18 cellular contexts compared by ENCODE assay signal in genomic region chr7:158321056-158321700, GRCh38.
DNase-seq lines count a peak whose midpoint lies in the region; ATAC-seq, FAIRE-seq and TF ChIP-seq lines count a peak whose summit lies in the region.
"Had no signal": no experiment of that assay in that cellular context is flagged by ENCODE, and none has a peak within 500 bp of the region (broad histone marks: within the 10 kb centered on the region; RNA-seq: fewer than 3 reads in every experiment).

No MANE protein-coding gene starts in this region.

- no peaks in the 10 kb centered on the region for H3K36me3 ChIP-seq in H7 (replicated peaks; ENCODE audit: control insufficient read depth, insufficient read depth, low read length)
- H3K36me3 ChIP-seq in MG63, result no peaks in the 10 kb centered on the region
- H3K36me3 ChIP-seq: BE2C had no signal

- no peaks in the 10 kb centered on the region for H3K9me3 ChIP-seq in MG63
- H3K9me3 ChIP-seq: BE2C had no signal

- H3K27me3 ChIP-seq in H7 (ENCODE audit: control insufficient read depth, insufficient read depth, low read length) (no peaks in the 10 kb centered on the region), MG63 (no peaks in the 10 kb centered on the region)
- H3K27me3 ChIP-seq: BE2C had no signal

- intact Hi-C loops in posterior vena cava (cut with DNase I), result no loop called here

- DNase-seq in H7 (peak; percentile 44), coronary artery (ENCODE audit: low spot score) (peak; percentile 49), islet precursor cell (peak; percentile 23), posterior vena cava (ENCODE audit: low spot score) (peak; percentile 62), MG63 (no peak), frontal cortex (ENCODE audit: low spot score in 2 of 2) (no peak)
- DNase-seq: BE2C; CD4-positive, alpha-beta memory T cell; DND-41; GDM1 had no signal

- no peak overlapping the region for H3K4me3 ChIP-seq in H7 (ENCODE audit: insufficient read depth, low read depth, low read length)
- no peak overlapping the region for H3K4me3 ChIP-seq in coronary artery
- no peak overlapping the region for H3K4me3 ChIP-seq in MG63

- H3K27ac ChIP-seq in coronary artery, result no peak overlapping the region
- H3K27ac ChIP-seq: C4-2B had no signal

- FAIRE-seq in frontal cortex (lab: Jason Lieb, UNC), result no peak
- FAIRE-seq: A204.1, GM12892, H54, HepG2, HTR-8/SVneo had no signal

- TF ChIP-seq CTCF in coronary artery (IDR thresholded peaks at IDR 0.05), result no peak

- ATAC-seq in GM21526 (IDR thresholded peaks at IDR 0.05; ENCODE audit: low FRiP score, unreplicated experiment) (no peak), HG02840 (IDR thresholded peaks at IDR 0.05; ENCODE audit: low FRiP score, unreplicated experiment) (no peak)
- ATAC-seq: HepG2 had no signal

Comparison
In these comparisons a context has a peak if more than half of its experiments do, and no peak if none do; other contexts are left out.
1. DNase-seq: peak in H7 (single experiment), coronary artery (single experiment), islet precursor cell (single experiment) and posterior vena cava (single experiment); none in MG63 (single experiment) and frontal cortex (0 of 2).